12 cellular contexts compared by ENCODE assay signal in the genomic region with DNA sequence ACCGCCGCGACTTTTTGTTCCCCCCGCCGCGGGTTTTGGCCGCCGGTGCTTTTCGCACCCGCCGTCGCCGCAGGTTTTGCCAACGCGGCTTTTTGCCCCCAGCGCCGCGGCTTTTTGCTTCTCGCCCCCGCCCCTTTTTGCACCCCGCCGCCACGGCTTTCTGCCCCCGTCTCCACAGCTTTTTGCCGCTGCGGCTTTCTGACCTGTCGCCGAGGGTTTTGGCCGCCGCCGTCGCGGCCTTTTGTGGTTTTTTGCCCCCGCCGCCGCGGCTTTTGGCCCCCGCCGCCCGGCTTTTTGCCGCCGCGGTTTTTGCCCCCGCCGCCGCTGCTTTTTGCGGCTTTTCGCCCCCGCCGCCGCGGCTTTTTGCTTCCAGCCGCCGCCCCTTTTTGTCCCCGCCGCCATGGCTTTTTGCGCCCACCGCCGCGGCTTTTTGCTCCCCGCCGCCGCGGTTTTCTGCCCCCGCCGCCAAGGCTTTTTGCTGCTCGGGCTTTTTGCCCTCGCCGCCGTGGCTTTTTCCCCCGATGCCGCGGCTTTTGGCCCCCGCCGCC.
A peak's percentile ranks its signal among the peaks of the same experiment; 100 is the strongest.
DNase-seq lines count a peak whose midpoint lies in the region; ATAC-seq and TF ChIP-seq lines count a peak whose summit lies in the region.
"Had no signal": no experiment of that assay in that cellular context is flagged by ENCODE, and none has a peak within 500 bp of the region (broad histone marks: within the 10 kb centered on the region; RNA-seq: fewer than 3 reads in every experiment).

No MANE protein-coding gene starts in this region.

- H3K27me3 ChIP-seq in H7 (ENCODE audit: control insufficient read depth, insufficient read depth, low read length): no peaks in the 10 kb centered on the region

- POLR2A ChIA-PET in GM10248 (lab: Yijun Ruan, JAX): no interaction called here

- peak; percentile 1 for DNase-seq in GM10248 (ENCODE audit: extremely low spot score)
- peak; percentile 5 for DNase-seq in H7
- DNase-seq in mesenteric fat pad (ENCODE audit: low spot score): peak; percentile 84
- DNase-seq in amniotic stem cell (lab: John Stamatoyannopoulos, UW): no peak
- DNase-seq in COLO668 (lab: John Stamatoyannopoulos, UW; ENCODE audit: unreplicated experiment): no peak
- DNase-seq: CD8-positive, alpha-beta memory T cell; DMS 273 treated with DMSO at 0.1 percent for 48 hours; DMS79 treated with DMSO at 0.1 percent for 48 hours; EL; GM23248 had no signal

- CTCF ChIA-PET in GM10248 (lab: Yijun Ruan, JAX): no interaction called here

- ATAC-seq in GM19467 (IDR thresholded peaks at IDR 0.05; ENCODE audit: unreplicated experiment): no peak
- ATAC-seq: A549 had no signal

- H3K36me3 ChIP-seq in H7 (replicated peaks; ENCODE audit: control insufficient read depth, insufficient read depth, low read length): no peaks in the 10 kb centered on the region

- no peak for TF ChIP-seq CTCF in GM10248 (IDR thresholded peaks at IDR 0.05; ENCODE audit: control extremely low read depth, extremely low read depth, low read depth, missing control alignments)

- H3K4me3 ChIP-seq in H7 (ENCODE audit: insufficient read depth, low read depth, low read length): no peak overlapping the region
- H3K4me3 ChIP-seq: GM23248 had no signal

Comparison
In these comparisons a context has a peak if more than half of its experiments do, and no peak if none do; other contexts are left out.
1. DNase-seq: peak in GM10248 (single experiment), H7 (single experiment) and mesenteric fat pad (single experiment); none in amniotic stem cell (single experiment) and COLO668 (single experiment).